Comparison of ENCODE assay signal across 9 cellular contexts in genomic region chr16:57377080-57377841, GRCh38. TPM values are rescaled to one million over a fixed set of nuclear protein-coding genes. Genes with fewer than 3 reads are reported as not detected.
DNase-seq lines count a peak whose midpoint lies in the region; ATAC-seq and FAIRE-seq lines count a peak whose summit lies in the region.
"Had no signal": no experiment of that assay in that cellular context is flagged by ENCODE, and none has a peak within 500 bp of the region (broad histone marks: within the 10 kb centered on the region; RNA-seq: fewer than 3 reads in every experiment).

No MANE protein-coding gene starts in this region.

- DNase-seq in activated T-cell treated with anti-CD3 and anti-CD28 coated beads for 48 hours (ENCODE audit: low read depth) (peak; percentile 40), activated T-cell treated with anti-CD3 and anti-CD28 coated beads for 4 hours (no peak), RPMI8226 (peak; percentile 36), iris pigment epithelial cell (ENCODE audit: low read depth) (peak; percentile 8), NCI-H2029 (lab: John Stamatoyannopoulos, UW) (no peak), frontal cortex (ENCODE audit: low spot score in 2 of 2) (no peak)
- DNase-seq in stimulated activated naive CD4-positive, alpha-beta T cell (lab: John Stamatoyannopoulos, UW) = no peak
- DNase-seq: DND-41 had no signal

- no peak for FAIRE-seq in frontal cortex (lab: Jason Lieb, UNC)

- ATAC-seq in HG02759 (IDR thresholded peaks at IDR 0.05; ENCODE audit: unreplicated experiment) = peak; percentile 84

RNA-seq across cellular contexts. Expression of gene CX3CL1, which starts 5.0 kb away (rescaled TPM):
- total RNA-seq in frontal cortex = 4.9 TPM

RNA-seq across cellular contexts. Expression of gene CCL22, which starts 18.7 kb away (rescaled TPM):
- total RNA-seq in frontal cortex = not detected

RNA-seq across cellular contexts. Expression of gene CCL17, which starts 27.3 kb away (rescaled TPM):
- total RNA-seq in frontal cortex = not detected

Comparison
In these comparisons a context has a peak if more than half of its experiments do, and no peak if none do; other contexts are left out.
1. DNase-seq: peak in activated T-cell treated with anti-CD3 and anti-CD28 coated beads for 48 hours (single experiment), RPMI8226 (single experiment) and iris pigment epithelial cell (single experiment); none in activated T-cell treated with anti-CD3 and anti-CD28 coated beads for 4 hours (single experiment), NCI-H2029 (single experiment), frontal cortex (0 of 2) and stimulated activated naive CD4-positive, alpha-beta T cell (0 of 6).